ENCODE assay signal across 8 cellular contexts in the genomic region with DNA sequence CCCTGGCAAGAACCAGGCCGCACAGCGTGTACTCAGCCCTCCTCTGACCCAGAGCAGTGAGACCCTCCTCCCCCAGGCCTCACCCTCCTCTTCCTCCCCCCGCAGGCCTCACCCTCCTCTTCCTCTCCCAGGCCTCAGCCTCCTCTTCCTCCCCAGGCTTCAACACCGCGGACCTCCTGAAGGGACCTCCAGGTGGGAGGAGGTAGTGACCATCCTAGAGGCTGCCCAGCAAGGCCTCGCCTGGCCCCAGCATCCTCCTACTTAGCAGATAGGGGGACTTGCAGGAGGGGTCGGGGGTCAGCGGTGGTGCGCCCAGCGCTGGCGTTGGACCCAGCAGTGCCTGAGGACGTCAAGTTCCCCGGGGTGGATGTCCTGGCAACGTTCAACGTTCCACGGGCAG.
A peak's percentile ranks its signal among the peaks of the same experiment; 100 is the strongest.
DNase-seq lines count a peak whose midpoint lies in the region; ATAC-seq lines count a peak whose summit lies in the region.

No MANE protein-coding gene starts in this region.

- H3K4me3 Mint-ChIP-seq in T-helper 2 cell treated with Interferon-gamma antibody and Interleukin-4, amounts not matched to agents 5 μg/mL and 100 μg/mL, for 36 hours = peak overlapping the region; percentile 97
- peak overlapping the region; percentile 84 for H3K4me3 Mint-ChIP-seq in activated naive CD8-positive, alpha-beta T cell
- peak overlapping the region; percentile 88 for H3K4me3 Mint-ChIP-seq in stimulated activated memory B cell treated with anti-CD40 and anti-IgM and Interleukin-4, amounts not matched to agents 10 μg/mL and 1 μg/mL and 100 μg/mL, for 72 hours

- ATAC-seq in HG03064 (IDR thresholded peaks at IDR 0.05; ENCODE audit: low read depth, unreplicated experiment) (peak; percentile 18), HG03342 (IDR thresholded peaks at IDR 0.05; ENCODE audit: unreplicated experiment) (no peak)
- peak; percentile 11 for ATAC-seq in stimulated activated memory B cell treated with anti-CD40 and anti-IgM and Interleukin-4, amounts not matched to agents 10 μg/mL and 1 μg/mL and 100 μg/mL, for 72 hours

- H3K27me3 Mint-ChIP-seq in T-helper 2 cell treated with Interferon-gamma antibody and Interleukin-4, amounts not matched to agents 5 μg/mL and 100 μg/mL, for 36 hours (ENCODE audit: low read depth) = no peaks in the 10 kb centered on the region
- no peaks in the 10 kb centered on the region for H3K27me3 Mint-ChIP-seq in activated naive CD8-positive, alpha-beta T cell
- H3K27me3 Mint-ChIP-seq in stimulated activated memory B cell treated with anti-CD40 and anti-IgM and Interleukin-4, amounts not matched to agents 10 μg/mL and 1 μg/mL and 100 μg/mL, for 72 hours = no peaks in the 10 kb centered on the region

- peak overlapping the region; percentile 99 for H3K27ac Mint-ChIP-seq in T-helper 2 cell treated with Interferon-gamma antibody and Interleukin-4, amounts not matched to agents 5 μg/mL and 100 μg/mL, for 36 hours
- H3K27ac Mint-ChIP-seq in activated naive CD8-positive, alpha-beta T cell = peak overlapping the region; percentile 84
- H3K27ac Mint-ChIP-seq in stimulated activated memory B cell treated with anti-CD40 and anti-IgM and Interleukin-4, amounts not matched to agents 10 μg/mL and 1 μg/mL and 100 μg/mL, for 72 hours = peak overlapping the region; percentile 89

- DNase-seq in T-helper 2 cell treated with Interferon-gamma antibody and Interleukin-4, amounts not matched to agents 5 μg/mL and 100 μg/mL, for 36 hours (ENCODE audit: low spot score) = no peak
- DNase-seq in T-helper 2 cell (no peak), COLO829 (ENCODE audit: low spot score) (no peak), hypothalamus (lab: John Stamatoyannopoulos, UW) (no peak)

- peaks cover 44% of the 10 kb centered on the region for H3K4me1 Mint-ChIP-seq in T-helper 2 cell treated with Interferon-gamma antibody and Interleukin-4, amounts not matched to agents 5 μg/mL and 100 μg/mL, for 36 hours (ENCODE audit: low read depth)
- peaks cover 61% of the 10 kb centered on the region for H3K4me1 Mint-ChIP-seq in activated naive CD8-positive, alpha-beta T cell (ENCODE audit: low read depth)
- H3K4me1 Mint-ChIP-seq in stimulated activated memory B cell treated with anti-CD40 and anti-IgM and Interleukin-4, amounts not matched to agents 10 μg/mL and 1 μg/mL and 100 μg/mL, for 72 hours = peaks cover 41% of the 10 kb centered on the region

- H3K36me3 Mint-ChIP-seq in T-helper 2 cell treated with Interferon-gamma antibody and Interleukin-4, amounts not matched to agents 5 μg/mL and 100 μg/mL, for 36 hours (ENCODE audit: low read depth) = peaks cover 30% of the 10 kb centered on the region
- H3K36me3 Mint-ChIP-seq in activated naive CD8-positive, alpha-beta T cell = peaks cover 3% of the 10 kb centered on the region
- peaks cover 6% of the 10 kb centered on the region for H3K36me3 Mint-ChIP-seq in stimulated activated memory B cell treated with anti-CD40 and anti-IgM and Interleukin-4, amounts not matched to agents 10 μg/mL and 1 μg/mL and 100 μg/mL, for 72 hours

- H3K9me3 Mint-ChIP-seq in T-helper 2 cell treated with Interferon-gamma antibody and Interleukin-4, amounts not matched to agents 5 μg/mL and 100 μg/mL, for 36 hours = peaks cover 3% of the 10 kb centered on the region
- H3K9me3 Mint-ChIP-seq in activated naive CD8-positive, alpha-beta T cell (ENCODE audit: low read depth) = no peaks in the 10 kb centered on the region
- no peaks in the 10 kb centered on the region for H3K9me3 Mint-ChIP-seq in stimulated activated memory B cell treated with anti-CD40 and anti-IgM and Interleukin-4, amounts not matched to agents 10 μg/mL and 1 μg/mL and 100 μg/mL, for 72 hours
